ENCODE assay signal across 8 cellular contexts in the genomic region with DNA sequence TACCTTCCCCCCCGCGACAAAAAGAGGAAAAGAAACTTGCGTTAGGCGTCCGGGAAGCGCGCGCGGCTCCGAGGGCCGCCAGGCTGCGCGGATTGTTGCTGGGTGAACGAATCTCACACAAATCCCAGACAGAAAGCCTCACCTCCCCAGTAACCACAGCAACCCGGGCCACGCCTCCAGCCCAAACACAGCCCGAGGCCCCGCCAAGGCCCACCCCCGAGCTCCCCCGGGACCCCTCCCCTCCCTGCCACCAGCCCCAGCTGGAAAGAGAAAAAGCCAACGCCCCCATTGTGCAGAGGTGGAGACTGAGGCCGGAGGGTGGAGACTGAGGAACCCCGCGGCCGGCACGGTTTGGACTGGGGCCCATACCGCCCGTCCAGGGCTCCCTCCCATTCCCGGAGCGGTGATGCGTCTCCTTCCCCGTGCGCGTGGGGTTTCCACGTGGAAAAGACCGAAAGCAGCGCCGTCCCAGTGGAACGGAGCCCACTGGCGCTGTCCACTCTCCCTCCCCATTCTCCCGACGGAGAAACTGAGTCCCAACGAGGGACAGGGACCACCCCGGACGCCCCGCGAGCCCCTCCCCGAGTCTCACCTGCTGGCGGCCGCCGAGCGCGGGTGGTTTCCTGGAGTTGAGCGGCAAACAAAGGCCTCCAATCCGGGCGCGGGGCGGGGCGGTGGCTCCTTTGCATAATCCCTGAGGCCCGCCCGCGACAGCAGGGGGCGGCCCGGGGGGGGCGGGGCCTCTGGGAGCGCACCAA. TPM values are rescaled to one million over a fixed set of nuclear protein-coding genes. Genes with fewer than 3 reads are reported as not detected.
DNase-seq lines count a peak whose midpoint lies in the region; ATAC-seq and TF ChIP-seq lines count a peak whose summit lies in the region.

No MANE protein-coding gene starts in this region.

- peaks cover 6 to 13% of the 10 kb centered on the region in 2 donors for H3K4me1 ChIP-seq in breast epithelium

- H3K4me3 Mint-ChIP-seq in immature natural killer cell: peak overlapping the region; percentile 88 to 98 (median 95)

- TF ChIP-seq CTCF in WERI-Rb-1 (IDR thresholded peaks at IDR 0.05; ENCODE audit: low read depth, low read length) (no peak), breast epithelium (IDR thresholded peaks at IDR 0.05) (peak in 2 of 3 donors; percentile 10 to 12)

- peak overlapping the region; percentile 92 to 99 (median 93) for H3K27ac Mint-ChIP-seq in immature natural killer cell

- H3K27ac ChIP-seq in WERI-Rb-1: peak overlapping the region; percentile 82
- H3K27ac ChIP-seq in breast epithelium: peak overlapping the region; percentile 93 to 95

- H3K27me3 Mint-ChIP-seq in immature natural killer cell (ENCODE audit: low read depth in 3 of 3): peaks cover 0 to 10% (median 7%) of the 10 kb centered on the region in 3 donors

- H3K4me3 ChIP-seq in WERI-Rb-1 (ENCODE audit: low read depth, low read length): peak overlapping the region; percentile 87
- H3K4me3 ChIP-seq in breast epithelium: peak overlapping the region; percentile 73 to 87 (median 86)

- H3K9me3 Mint-ChIP-seq in immature natural killer cell: no peaks in the 10 kb centered on the region

- H3K27me3 ChIP-seq in WERI-Rb-1 (ENCODE audit: insufficient read depth, low read depth, severe bottlenecking) (no peaks in the 10 kb centered on the region), breast epithelium (no peaks in the 10 kb centered on the region)

- intact Hi-C loops in breast epithelium (cut with DNase I; ENCODE audit: low total_unique reads): loop anchor here (10.0 kb wide), 1 partner anchor 477 kb away; no protein-coding TSS in a partner anchor

- TF ChIP-seq POLR2A in breast epithelium (IDR thresholded peaks at IDR 0.05): peak; percentile 74

- no peaks in the 10 kb centered on the region for H3K9me3 ChIP-seq in WERI-Rb-1 (ENCODE audit: severe bottlenecking)
- H3K9me3 ChIP-seq in breast epithelium: no peaks in the 10 kb centered on the region

- peaks cover 35 to 37% of the 10 kb centered on the region in 2 donors for H3K4me1 Mint-ChIP-seq in immature natural killer cell

- DNase-seq in A172 (ENCODE audit: low spot score) (peak; percentile 76), NCI-H2171 (lab: John Stamatoyannopoulos, UW) (peak; percentile 91), WERI-Rb-1 (peak; percentile 99), breast epithelium (ENCODE audit: low spot score in 2 of 2) (peak; percentile 97 to 98), immature natural killer cell (peak; percentile 94), smooth muscle cell of the brain vasculature (ENCODE audit: low read depth, low spot score) (peak; percentile 77)

- H3K36me3 ChIP-seq in WERI-Rb-1: peaks cover 32% of the 10 kb centered on the region
- no peaks in the 10 kb centered on the region for H3K36me3 ChIP-seq in breast epithelium

- peaks cover 0 to 3% (median 3%) of the 10 kb centered on the region in 3 donors for H3K36me3 Mint-ChIP-seq in immature natural killer cell

- ATAC-seq in GM18858 (IDR thresholded peaks at IDR 0.05; ENCODE audit: unreplicated experiment): peak; percentile 77
- peak; percentile 74 for ATAC-seq in HG03064 (IDR thresholded peaks at IDR 0.05; ENCODE audit: low read depth, unreplicated experiment)

RNA-seq across cellular contexts. Expression of gene AKNA, which starts 10.2 kb away (rescaled TPM):
- 3.1 and 3.5 TPM in 2 replicates for total RNA-seq in A172 (2014; rRNA removed; shearing (Covaris generic))
- 10 to 100 TPM; 20.1 to 52.0 (median 35.7) TPM for total RNA-seq in breast epithelium
- 10 to 100 TPM in 2 of 3 donors, 1 to 10 TPM in 1; 4.0 to 56.3 (median 13.8) TPM for polyA plus RNA-seq in immature natural killer cell

Comparison
In these comparisons a context has a peak if more than half of its experiments do, and no peak if none do; other contexts are left out.
1. Peak in every context shown above with its lines: DNase-seq, ATAC-seq, H3K4me3 ChIP-seq and H3K27ac ChIP-seq.